ENCODE assay signal across 25 cellular contexts in genomic region chr7:29809533-29810155, GRCh38. TPM values are rescaled to one million over a fixed set of nuclear protein-coding genes. Genes with fewer than 3 reads are reported as not detected.
DNase-seq lines count a peak whose midpoint lies in the region; ATAC-seq, FAIRE-seq and TF ChIP-seq lines count a peak whose summit lies in the region.
"Had no signal": no experiment of that assay in that cellular context is flagged by ENCODE, and none has a peak within 500 bp of the region (broad histone marks: within the 10 kb centered on the region; RNA-seq: fewer than 3 reads in every experiment).

No MANE protein-coding gene starts in this region.

- H3K9ac ChIP-seq in H1 (replicated peaks in 1 of 4; ENCODE audit: extremely low read depth in 1 of 4, low read depth in 3 of 4, low read length in 3 of 4) = no peak overlapping the region
- H3K9ac ChIP-seq: SK-N-SH had no signal

- H2BK12ac ChIP-seq in H1 (ENCODE audit: low read depth, low read length) = no peak overlapping the region

- no peak overlapping the region for H3K18ac ChIP-seq in H1 (ENCODE audit: extremely low read depth, low read length)

- H3K4me3 ChIP-seq in H1 (ENCODE audit: extremely low read depth in 1 of 4, insufficient read depth in 2 of 4, low read depth in 3 of 4, low read length in 4 of 4) = no peak overlapping the region
- no peak overlapping the region for H3K4me3 ChIP-seq in psoas muscle
- H3K4me3 ChIP-seq in SJCRH30 = no peak overlapping the region

- no peak overlapping the region for H3K23ac ChIP-seq in H1 (ENCODE audit: insufficient read length)

- DNase-seq in DMS79 (lab: John Stamatoyannopoulos, UW) = peak; percentile 77
- DNase-seq in NCI-H2107 treated with DMSO at 0.1 percent for 48 hours (lab: John Stamatoyannopoulos, UW; ENCODE audit: unreplicated experiment) = peak; percentile 78
- DNase-seq in H1 (ENCODE audit: low read depth in 1 of 2, low spot score in 2 of 2) = no peak
- DNase-seq in psoas muscle = no peak
- no peak for DNase-seq in pons (ENCODE audit: low spot score)
- DNase-seq in NCI-H524 treated with DMSO at 0.1 percent for 48 hours (lab: John Stamatoyannopoulos, UW) = no peak
- DNase-seq in activated CD8-positive, alpha-beta memory T cell treated with anti-CD3 and anti-CD28 coated beads, Interleukin-2, amount 10 ng/mL, durations not matched to agents 7 days and 5 days = no peak
- DNase-seq in SJCRH30 = no peak
- DNase-seq: ACHN; activated CD4-positive, alpha-beta T cell treated with anti-CD3 and anti-CD28 coated beads for 36 hours; activated naive CD4-positive, alpha-beta T cell treated with anti-CD3 and anti-CD28 coated beads for 36 hours; activated T-cell treated with anti-CD3 and anti-CD28 coated beads, Interleukin-2, amount 50 U/mL, for 48 hours; EL; HCEC 1CT; NCI-H1092 treated with DMSO at 0.1 percent for 48 hours; NCI-H2029 treated with DMSO at 0.1 percent for 48 hours; NCI-H748 treated with DMSO at 0.1 percent for 48 hours; SK-N-SH; T-helper 17 cell had no signal

- H3K4me1 ChIP-seq in H1 (replicated peaks in 1 of 4; ENCODE audit: control insufficient read depth in 3 of 4, insufficient read depth in 4 of 4, low read length in 3 of 4) (peaks cover 0 to 5% (median 2%) of the 10 kb centered on the region in 4 experiments; a peak in 2 of 7 replicates), psoas muscle (peaks cover 27% of the 10 kb centered on the region), SJCRH30 (0 out of 2 replicates have a peak, but pooled peaks cover 4% of the 10 kb centered on the region)

- no peak overlapping the region for H2AFZ ChIP-seq in H1 (ENCODE audit: low read length)

- H4K5ac ChIP-seq in H1 (ENCODE audit: insufficient read length, low read depth, low read length) = no peak overlapping the region

- no peak for TF ChIP-seq POLR2A in H1 (IDR thresholded peaks at IDR 0.05; ENCODE audit: control extremely low read depth in 1 of 2, low read depth in 2 of 2, low read length in 2 of 2)

- H2BK15ac ChIP-seq in H1 (ENCODE audit: low read length) = 0 out of 2 replicates have a peak overlapping the region, but pooled peaks have one; percentile 40

- no peaks in the 10 kb centered on the region for H3K9me3 ChIP-seq in H1 (ENCODE audit: insufficient read depth in 2 of 2, low read depth in 1 of 2, low read length in 1 of 2)
- no peaks in the 10 kb centered on the region for H3K9me3 ChIP-seq in psoas muscle
- H3K9me3 ChIP-seq in SJCRH30 (replicated peaks) = no peaks in the 10 kb centered on the region
- H3K9me3 ChIP-seq: SK-N-SH had no signal

- H3K14ac ChIP-seq in H1 (ENCODE audit: insufficient read length) = no peak overlapping the region

- H3K9me3 Mint-ChIP-seq in activated CD8-positive, alpha-beta memory T cell treated with anti-CD3 and anti-CD28 coated beads, Interleukin-2, amount 10 ng/mL, durations not matched to agents 7 days and 5 days (ENCODE audit: low read depth) = no peaks in the 10 kb centered on the region
- H3K9me3 Mint-ChIP-seq: activated naive CD4-positive, alpha-beta T cell treated with anti-CD3 and anti-CD28 coated beads for 36 hours; dendritic cell treated with granulocyte-macrophage colony-stimulating factor and Interleukin-4, amounts not matched to agents 40 ng/mL and 50 ng/mL, for 4 days had no signal

- no peak overlapping the region for H3K4me3 Mint-ChIP-seq in activated CD8-positive, alpha-beta memory T cell treated with anti-CD3 and anti-CD28 coated beads, Interleukin-2, amount 10 ng/mL, durations not matched to agents 7 days and 5 days
- H3K4me3 Mint-ChIP-seq: activated CD4-positive, alpha-beta T cell treated with anti-CD3 and anti-CD28 coated beads for 36 hours; activated naive CD4-positive, alpha-beta T cell treated with anti-CD3 and anti-CD28 coated beads for 36 hours; dendritic cell treated with granulocyte-macrophage colony-stimulating factor and Interleukin-4, amounts not matched to agents 40 ng/mL and 50 ng/mL, for 4 days; T-helper 17 cell had no signal

- H2AK5ac ChIP-seq in H1 (ENCODE audit: low read depth, low read length) = no peak overlapping the region

- H3K4me2 ChIP-seq in H1 (ENCODE audit: insufficient read depth in 1 of 2, low read depth in 2 of 2, low read length in 2 of 2) = no peak overlapping the region
- H3K4me2 ChIP-seq: SK-N-SH had no signal

- no peak overlapping the region for H2BK20ac ChIP-seq in H1 (ENCODE audit: low read length)

- no peaks in the 10 kb centered on the region for H3K79me1 ChIP-seq in H1 (ENCODE audit: low read depth, low read length)

- peaks cover 7% of the 10 kb centered on the region for H3K4me1 Mint-ChIP-seq in activated CD8-positive, alpha-beta memory T cell treated with anti-CD3 and anti-CD28 coated beads, Interleukin-2, amount 10 ng/mL, durations not matched to agents 7 days and 5 days

- FAIRE-seq in H1 (lab: Jason Lieb, UNC) = no peak
- FAIRE-seq: GM19239, keratinocyte had no signal

- H2BK5ac ChIP-seq in H1 (ENCODE audit: low read depth, low read length) = no peak overlapping the region

- no peak overlapping the region for H4K8ac ChIP-seq in H1 (ENCODE audit: extremely low read depth, insufficient read depth, low read length)

- H3K27me3 ChIP-seq in H1 (replicated peaks in 1 of 4; ENCODE audit: control insufficient read depth in 3 of 4, extremely low read depth in 1 of 4, insufficient read depth in 3 of 4, low read length in 3 of 4) = peaks cover 5 to 19% (median 17%) of the 10 kb centered on the region in 4 experiments
- H3K27me3 ChIP-seq in psoas muscle (ENCODE audit: insufficient read depth in 3 of 3, low read length in 2 of 3) = no peaks in the 10 kb centered on the region
- H3K27me3 ChIP-seq in SJCRH30 = peaks cover 4% of the 10 kb centered on the region; the same call in 1 of the 2 replicates

- no peaks in the 10 kb centered on the region for H3K36me3 Mint-ChIP-seq in activated CD8-positive, alpha-beta memory T cell treated with anti-CD3 and anti-CD28 coated beads, Interleukin-2, amount 10 ng/mL, durations not matched to agents 7 days and 5 days

- peaks cover 0 to 2% of the 10 kb centered on the region in 2 experiments for H4K20me1 ChIP-seq in H1 (replicated peaks in 1 of 2; ENCODE audit: control insufficient read depth in 1 of 2, insufficient read depth in 2 of 2, low read length in 2 of 2)

- H3K79me2 ChIP-seq in H1 (ENCODE audit: control insufficient read depth in 1 of 2, insufficient read depth in 2 of 2, low read length in 2 of 2) = no peaks in the 10 kb centered on the region

- no peak for TF ChIP-seq CTCF in H1 (IDR thresholded peaks at IDR 0.05; ENCODE audit: control extremely low read depth in 1 of 3, insufficient read depth in 1 of 3, low read depth in 1 of 3, low read length in 3 of 3)
- TF ChIP-seq CTCF in psoas muscle (IDR thresholded peaks at IDR 0.05) = no peak

- H3K4ac ChIP-seq in H1 (replicated peaks; ENCODE audit: insufficient read length, low read depth, low read length) = no peak overlapping the region

- peaks cover 6% of the 10 kb centered on the region; the same call in 1 of the 2 replicates for H3K23me2 ChIP-seq in H1 (ENCODE audit: low read depth, low read length)

- H3K27ac ChIP-seq in H1 (ENCODE audit: low read depth, low read length) (no peak overlapping the region), psoas muscle (peak overlapping the region; percentile 60), SJCRH30 (no peak overlapping the region)

- H2BK120ac ChIP-seq in H1 (replicated peaks; ENCODE audit: low read depth, low read length) = no peak overlapping the region

- intact Hi-C loops in psoas muscle (cut with DNase I) = loop anchor here (5.0 to 10.0 kb wide), 8 partner anchors 43 to 218 kb away; partner anchors contain the start of genes FKBP14 (in 1 of the 2) and PLEKHA8 (in 1 of the 2)

- POLR2A ChIA-PET in H1 (lab: Charles Lee; ENCODE audit: partially characterized antibody) = no interaction called here

- H3K27me3 Mint-ChIP-seq in activated CD8-positive, alpha-beta memory T cell treated with anti-CD3 and anti-CD28 coated beads, Interleukin-2, amount 10 ng/mL, durations not matched to agents 7 days and 5 days = peaks cover 70% of the 10 kb centered on the region

- TF ChIP-seq RAD21 in H1 (IDR thresholded peaks at IDR 0.05 in 1 of 2, conservative IDR thresholded peaks at IDR 0.05 in 1 of 2; ENCODE audit: low read depth in 2 of 2, low read length in 2 of 2) = no peak

- H4K91ac ChIP-seq in H1 (replicated peaks; ENCODE audit: insufficient read length, low read length) = no peak overlapping the region

- peak in 1 of 4 donors; percentile 34 for ATAC-seq in psoas muscle
- no peak for ATAC-seq in activated CD8-positive, alpha-beta memory T cell treated with anti-CD3 and anti-CD28 coated beads, Interleukin-2, amount 10 ng/mL, durations not matched to agents 7 days and 5 days
- ATAC-seq: activated CD4-positive, alpha-beta T cell treated with anti-CD3 and anti-CD28 coated beads for 36 hours; T-helper 17 cell had no signal

- H3K56ac ChIP-seq in H1 (replicated peaks; ENCODE audit: insufficient read length, low read depth, low read length) = no peak overlapping the region

- no peaks in the 10 kb centered on the region for H3K36me3 ChIP-seq in H1 (ENCODE audit: control insufficient read depth in 2 of 4, insufficient read depth in 4 of 4, low read length in 3 of 4)
- H3K36me3 ChIP-seq in psoas muscle (ENCODE audit: insufficient read depth in 1 of 2, low read depth in 1 of 2) = no peaks in the 10 kb centered on the region
- H3K36me3 ChIP-seq in SJCRH30 = no peaks in the 10 kb centered on the region

- H3K27ac Mint-ChIP-seq in activated CD8-positive, alpha-beta memory T cell treated with anti-CD3 and anti-CD28 coated beads, Interleukin-2, amount 10 ng/mL, durations not matched to agents 7 days and 5 days = no peak overlapping the region
- H3K27ac Mint-ChIP-seq: activated CD4-positive, alpha-beta T cell treated with anti-CD3 and anti-CD28 coated beads for 36 hours; activated naive CD4-positive, alpha-beta T cell treated with anti-CD3 and anti-CD28 coated beads for 36 hours; dendritic cell treated with granulocyte-macrophage colony-stimulating factor and Interleukin-4, amounts not matched to agents 40 ng/mL and 50 ng/mL, for 4 days; progenitor cell of endocrine pancreas; T-helper 17 cell had no signal

- 84% methylated on average over 11 of the region's 11 CpGs; no CpG with 5 or more reads in 1 of the 2 experiments for WGBS in H1 (ENCODE audit: extremely low coverage in 1 of 2, insufficient coverage in 1 of 2, insufficient read length in 1 of 2, insufficient replicate concordance in 2 of 2, low coverage in 1 of 2, low lambda C conversion rate in 2 of 2, missing lambda C conversion rate in 1 of 2), 2 experiments
- WGBS in psoas muscle, 3 donors = 47 to 60% (median 51%) methylated on average over 11 of the region's 11 CpGs

- CTCF ChIA-PET in H1 (lab: Charles Lee; ENCODE audit: partially characterized antibody) = interaction anchor here (2.2 kb wide), 1 partner anchor 113 kb away, joined by 7 read pairs; no protein-coding TSS in a partner anchor
- CTCF ChIA-PET in activated CD8-positive, alpha-beta memory T cell treated with anti-CD3 and anti-CD28 coated beads, Interleukin-2, amount 10 ng/mL, durations not matched to agents 7 days and 5 days (lab: Charles Lee) = no interaction called here

- TF ChIP-seq EP300 in H1 (IDR thresholded peaks at IDR 0.05; ENCODE audit: borderline replicate concordance in 1 of 2, low read depth in 2 of 2, low read length in 2 of 2) = no peak

RNA-seq across cellular contexts. Expression of gene WIPF3, which starts 3.3 kb away (rescaled TPM):
- total RNA-seq in H1 (2021; fragmentation: NEBNext Ultra II Directional; extraction: Animal tissue kit (Norgen Biotek cat#: 25700)) = 12.1 and 12.6 TPM in 2 replicates
- polyA plus RNA-seq in H1 (2011; rRNA removed) (3.8 and 5.0 TPM in 2 replicates), psoas muscle (10 to 100 TPM in 1 of 3 donors, 1 to 10 TPM in 2; 3.3 to 17.4 (median 8.9) TPM)
- 4.6 TPM for polyA plus RNA-seq in H1 (2011; cell fraction: cytosol; rRNA removed)
- polyA plus RNA-seq in H1 (2011; cell fraction: nucleus; rRNA removed) = 5.3 TPM
- 11.5 to 14.7 TPM (median 13.3 TPM) in 4 replicates for polyA plus RNA-seq in H1 (2012, experiment 1 of 2)
- polyA plus RNA-seq in H1 (2012, experiment 2 of 2) = 6.4 TPM
- polyA plus RNA-seq in H1 (2013, experiment 1 of 2) = 8.1 TPM
- polyA plus RNA-seq in H1 (2013, experiment 2 of 2) = 7.8 TPM
- polyA minus RNA-seq in H1 (2011; rRNA and poly(A)+ RNA removed) = 5.9 and 6.4 TPM in 2 replicates
- 5.7 TPM for polyA minus RNA-seq in H1 (2011; cell fraction: cytosol; rRNA and poly(A)+ RNA removed)
- polyA minus RNA-seq in H1 (2011; cell fraction: nucleus; rRNA and poly(A)+ RNA removed) = 6.7 TPM
- 10 to 100 TPM; 18.5 to 30.7 (median 23.8) TPM for total RNA-seq in psoas muscle
- total RNA-seq in activated CD8-positive, alpha-beta memory T cell treated with anti-CD3 and anti-CD28 coated beads, Interleukin-2, amount 10 ng/mL, durations not matched to agents 7 days and 5 days = not detected
- total RNA-seq in SJCRH30 (2014; rRNA removed; shearing (Covaris generic)) = not detected in 2 replicates
- total RNA-seq: activated CD4-positive, alpha-beta T cell treated with anti-CD3 and anti-CD28 coated beads for 36 hours; activated CD8-positive, alpha-beta memory T cell treated with anti-CD3 and anti-CD28 coated beads for 36 hours; activated naive CD4-positive, alpha-beta T cell treated with anti-CD3 and anti-CD28 coated beads for 36 hours had no signal
- polyA plus RNA-seq: BJ had no signal

Comparison
In these comparisons a context has a peak if more than half of its experiments do, and no peak if none do; other contexts are left out.
1. DNase-seq: peak in DMS79 (single experiment) and NCI-H2107 treated with DMSO at 0.1 percent for 48 hours (single experiment); none in H1 (0 of 2), psoas muscle (0 of 2), pons (single experiment), NCI-H524 treated with DMSO at 0.1 percent for 48 hours (single experiment), activated CD8-positive, alpha-beta memory T cell treated with anti-CD3 and anti-CD28 coated beads, Interleukin-2, amount 10 ng/mL, durations not matched to agents 7 days and 5 days (single experiment) and SJCRH30 (0 of 2).
2. RNA of gene WIPF3, which starts 3.3 kb away (total RNA-seq): 18.5 to 30.7 TPM in psoas muscle and 12.1 to 12.6 TPM in H1; not detected in activated CD8-positive, alpha-beta memory T cell treated with anti-CD3 and anti-CD28 coated beads, Interleukin-2, amount 10 ng/mL, durations not matched to agents 7 days and 5 days and not detected in SJCRH30; every median in the first group is over 10 times any median in the second.